8 cellular contexts compared by ENCODE assay signal in genomic region chr2:228039752-228040534, GRCh38.
A peak's percentile ranks its signal among the peaks of the same experiment; 100 is the strongest.
DNase-seq lines count a peak whose midpoint lies in the region; ATAC-seq and TF ChIP-seq lines count a peak whose summit lies in the region.

No MANE protein-coding gene starts in this region.

- H3K4me1 ChIP-seq in prostate gland (replicated peaks) = no peaks in the 10 kb centered on the region

- no peak overlapping the region for H3K4me3 ChIP-seq in prostate gland

- no peak for TF ChIP-seq POLR2A in prostate gland (IDR thresholded peaks at IDR 0.05)

- ATAC-seq in GM19438 (IDR thresholded peaks at IDR 0.05; ENCODE audit: low read depth, unreplicated experiment) (peak; percentile 64), HG03520 (IDR thresholded peaks at IDR 0.05; ENCODE audit: unreplicated experiment) (peak; percentile 89), SK-N-SH treated with all-trans-retinoic acid at 6 μM for 48 hours (peak; percentile 83), HG03571 (IDR thresholded peaks at IDR 0.05; ENCODE audit: unreplicated experiment) (no peak)

- H3K27ac ChIP-seq in prostate gland = no peak overlapping the region

- H3K27me3 ChIP-seq in prostate gland (replicated peaks; ENCODE audit: insufficient read depth) = no peaks in the 10 kb centered on the region

- DNase-seq in EH (ENCODE audit: low read depth) (peak; percentile 40), kidney glomerular epithelial cell (lab: John Stamatoyannopoulos, UW) (peak; percentile 24), 8988T (no peak), prostate gland (ENCODE audit: low spot score) (no peak)

- no peaks in the 10 kb centered on the region for H3K36me3 ChIP-seq in prostate gland

- H3K9me3 ChIP-seq in prostate gland = no peaks in the 10 kb centered on the region

- peak in 2 of 4 experiments; percentile 16 to 21 for TF ChIP-seq CTCF in prostate gland (IDR thresholded peaks at IDR 0.05)

- WGBS in prostate gland = 61% methylated on average over 5 of the region's 5 CpGs

- intact Hi-C loops in prostate gland (cut with DNase I) = no loop called here

TF ChIP-seq in SK-N-SH treated with all-trans-retinoic acid at 6 μM for 48 hours, 23 proteins besides CTCF, POLR2A, EP300 and RAD21:
- no peak for TF ChIP-seq ZFP3 (CRISPR knock-in tag; IDR thresholded peaks at IDR 0.05)
- no peak for TF ChIP-seq ZNF8 (CRISPR knock-in tag; IDR thresholded peaks at IDR 0.05)
- no peak for TF ChIP-seq GLIS3 (CRISPR knock-in tag; IDR thresholded peaks at IDR 0.05)
- TF ChIP-seq, protein P1, sequence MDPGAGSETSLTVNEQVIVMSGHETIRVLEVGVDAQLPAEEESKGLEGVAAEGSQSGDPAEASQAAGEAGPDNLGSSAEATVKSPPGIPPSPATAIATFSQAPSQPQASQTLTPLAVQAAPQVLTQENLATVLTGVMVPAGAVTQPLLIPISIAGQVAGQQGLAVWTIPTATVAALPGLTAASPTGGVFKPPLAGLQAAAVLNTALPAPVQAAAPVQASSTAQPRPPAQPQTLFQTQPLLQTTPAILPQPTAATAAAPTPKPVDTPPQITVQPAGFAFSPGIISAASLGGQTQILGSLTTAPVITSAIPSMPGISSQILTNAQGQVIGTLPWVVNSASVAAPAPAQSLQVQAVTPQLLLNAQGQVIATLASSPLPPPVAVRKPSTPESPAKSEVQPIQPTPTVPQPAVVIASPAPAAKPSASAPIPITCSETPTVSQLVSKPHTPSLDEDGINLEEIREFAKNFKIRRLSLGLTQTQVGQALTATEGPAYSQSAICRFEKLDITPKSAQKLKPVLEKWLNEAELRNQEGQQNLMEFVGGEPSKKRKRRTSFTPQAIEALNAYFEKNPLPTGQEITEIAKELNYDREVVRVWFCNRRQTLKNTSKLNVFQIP (CRISPR knock-in tag; IDR thresholded peaks at IDR 0.05; ENCODE audit: borderline replicate concordance, low read depth) = no peak
- TF ChIP-seq BACH2 (CRISPR knock-in tag; IDR thresholded peaks at IDR 0.05; ENCODE audit: borderline replicate concordance) = no peak
- no peak for TF ChIP-seq CSDC2 (CRISPR knock-in tag; IDR thresholded peaks at IDR 0.05)
- no peak for TF ChIP-seq ARNTL (CRISPR knock-in tag; IDR thresholded peaks at IDR 0.05; ENCODE audit: borderline replicate concordance, low read depth)
- TF ChIP-seq ZFP30 (CRISPR knock-in tag; IDR thresholded peaks at IDR 0.05) = no peak
- no peak for TF ChIP-seq TOX (CRISPR knock-in tag; IDR thresholded peaks at IDR 0.05; ENCODE audit: borderline replicate concordance)
- TF ChIP-seq CSRNP3 (CRISPR knock-in tag; IDR thresholded peaks at IDR 0.05) = no peak
- no peak for TF ChIP-seq ISL1 (CRISPR knock-in tag; IDR thresholded peaks at IDR 0.05)

Comparison
In these comparisons a context has a peak if more than half of its experiments do, and no peak if none do; other contexts are left out.
1. DNase-seq: peak in EH (single experiment) and kidney glomerular epithelial cell (single experiment); none in 8988T (single experiment) and prostate gland (single experiment).